ENCODE assay signal across 8 cellular contexts in genomic region chr17:40323731-40324650, GRCh38. TPM values are rescaled to one million over a fixed set of nuclear protein-coding genes. Genes with fewer than 3 reads are reported as not detected.
A peak's percentile ranks its signal among the peaks of the same experiment; 100 is the strongest.
DNase-seq lines count a peak whose midpoint lies in the region; TF ChIP-seq lines count a peak whose summit lies in the region.

No MANE protein-coding gene starts in this region.

- peak overlapping the region; percentile 99 for H3K4me3 Mint-ChIP-seq in activated naive CD8-positive, alpha-beta T cell

- H3K9me3 ChIP-seq in subcutaneous abdominal adipose tissue (ENCODE audit: control insufficient read depth in 5 of 5, low read length in 5 of 5) = no peaks in the 10 kb centered on the region

- no peak for TF ChIP-seq POLR2A in NB4 (IDR thresholded peaks at IDR 0.05; ENCODE audit: extremely low read depth, insufficient read length)

- no peaks in the 10 kb centered on the region for H3K27me3 ChIP-seq in subcutaneous abdominal adipose tissue (ENCODE audit: control insufficient read depth in 5 of 5, insufficient read depth in 4 of 5, low read length in 5 of 5)

- peak overlapping the region; percentile 95 for H3K27ac ChIP-seq in subcutaneous abdominal adipose tissue (ENCODE audit: low read depth, low read length)

- H3K4me1 ChIP-seq in subcutaneous abdominal adipose tissue (ENCODE audit: control insufficient read depth in 5 of 5, insufficient read depth in 5 of 5, low read length in 5 of 5) = peaks cover 42 to 99% (median 97%) of the 10 kb centered on the region in 5 donors

- peaks cover 80% of the 10 kb centered on the region for H3K4me1 Mint-ChIP-seq in activated naive CD8-positive, alpha-beta T cell (ENCODE audit: low read depth)

- peak overlapping the region; percentile 22 to 70 (median 62) for H3K9ac ChIP-seq in subcutaneous abdominal adipose tissue (ENCODE audit: low read length in 5 of 5)

- H3K36me3 ChIP-seq in subcutaneous abdominal adipose tissue (ENCODE audit: control insufficient read depth in 5 of 5, insufficient read depth in 5 of 5, low read length in 5 of 5) = no peaks in the 10 kb centered on the region

- no peaks in the 10 kb centered on the region for H3K27me3 Mint-ChIP-seq in activated naive CD8-positive, alpha-beta T cell

- H3K27ac Mint-ChIP-seq in activated naive CD8-positive, alpha-beta T cell = peak overlapping the region; percentile 92

- peak overlapping the region; percentile 93 for H3K4me3 ChIP-seq in NB4 (ENCODE audit: low read depth, low read length)
- H3K4me3 ChIP-seq in subcutaneous abdominal adipose tissue (ENCODE audit: low read depth in 1 of 5, low read length in 5 of 5) = peak overlapping the region; percentile 10 to 86 (median 40)

- no peaks in the 10 kb centered on the region for H3K9me3 Mint-ChIP-seq in activated naive CD8-positive, alpha-beta T cell (ENCODE audit: low read depth)

- TF ChIP-seq CTCF in NB4 (IDR thresholded peaks at IDR 0.05; ENCODE audit: low read depth, low read length) = no peak

- peak; percentile 71 for DNase-seq in CD1c-positive myeloid dendritic cell (ENCODE audit: extremely low spot score)
- peak; percentile 50 for DNase-seq in NB4 (ENCODE audit: low read depth)
- DNase-seq in lung microvascular endothelial cell (ENCODE audit: low read depth in 2 of 2) = peak; percentile 83 to 87
- no peak for DNase-seq in COR-L47 (lab: John Stamatoyannopoulos, UW)
- no peak for DNase-seq in SW480 (ENCODE audit: low spot score)
- DNase-seq in inferior parietal cortex (ENCODE audit: extremely low spot score) = no peak

- H3K36me3 Mint-ChIP-seq in activated naive CD8-positive, alpha-beta T cell = peaks cover 5% of the 10 kb centered on the region

RNA-seq across cellular contexts. Expression of gene RARA, which starts 15.0 kb away (rescaled TPM):
- 5.4 and 6.0 TPM in 2 replicates for total RNA-seq in lung microvascular endothelial cell

RNA-seq across cellular contexts. Expression of gene CDC6, which starts 36.3 kb away (rescaled TPM):
- total RNA-seq in lung microvascular endothelial cell = 3.8 and 8.3 TPM in 2 replicates

RNA-seq across cellular contexts. Expression of gene GJD3, which starts 40.5 kb away (rescaled TPM):
- 2.2 and 3.0 TPM in 2 replicates for total RNA-seq in lung microvascular endothelial cell

Comparison
In these comparisons a context has a peak if more than half of its experiments do, and no peak if none do; other contexts are left out.
1. DNase-seq: peak in CD1c-positive myeloid dendritic cell (single experiment), NB4 (single experiment) and lung microvascular endothelial cell (2 of 2); none in COR-L47 (single experiment), SW480 (single experiment) and inferior parietal cortex (single experiment).